Comparison of ENCODE assay signal across 20 cellular contexts in the genomic region with DNA sequence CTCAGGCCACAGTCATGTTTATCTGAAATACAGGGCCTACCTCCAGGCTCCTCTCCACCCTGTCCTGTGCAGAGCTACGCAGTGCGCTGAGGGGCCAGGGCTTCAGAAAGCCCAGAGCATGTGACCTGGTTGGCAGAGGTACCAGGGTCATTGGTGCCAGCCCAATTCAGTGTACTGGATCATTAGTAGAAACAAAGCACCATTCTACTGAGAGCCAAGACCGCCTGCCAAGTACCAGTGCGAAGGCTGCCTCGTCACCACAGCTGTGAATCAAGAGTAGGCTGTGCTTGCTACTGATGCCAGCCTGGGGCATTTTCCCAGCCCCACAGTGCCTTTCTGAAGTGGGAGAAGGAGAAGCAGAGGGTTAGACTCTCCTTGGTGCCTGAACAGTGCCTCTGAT. TPM values are rescaled to one million over a fixed set of nuclear protein-coding genes. Genes with fewer than 3 reads are reported as not detected.
DNase-seq lines count a peak whose midpoint lies in the region; ATAC-seq and TF ChIP-seq lines count a peak whose summit lies in the region.
"Had no signal": no experiment of that assay in that cellular context is flagged by ENCODE, and none has a peak within 500 bp of the region (broad histone marks: within the 10 kb centered on the region; RNA-seq: fewer than 3 reads in every experiment).

No MANE protein-coding gene starts in this region.

- peak overlapping the region; percentile 60 to 90 (median 77) for H3K27ac ChIP-seq in tibial nerve
- H3K27ac ChIP-seq: 22Rv1 had no signal

- TF ChIP-seq EP300 in tibial nerve (IDR thresholded peaks at IDR 0.05): peak; percentile 42 to 93

- H3K36me3 ChIP-seq in tibial nerve: no peaks in the 10 kb centered on the region
- H3K36me3 ChIP-seq: esophagus squamous epithelium had no signal

- intact Hi-C loops in cardiac septum (cut with DNase I): loop anchor here (5.0 kb wide), 1 partner anchor 60 kb away; the partner anchor contains the start of gene C1orf198

- peaks cover 0 to under 1% (median 0%) of the 10 kb centered on the region in 4 donors for H3K9me3 ChIP-seq in tibial nerve

- no peaks in the 10 kb centered on the region for H3K27me3 ChIP-seq in tibial nerve
- H3K27me3 ChIP-seq: esophagus squamous epithelium, stomach had no signal

- WGBS in tibial nerve, 2 donors: 51 to 66% methylated on average over 5 of the region's 5 CpGs

- no peak overlapping the region for H3K4me3 ChIP-seq in tibial nerve
- H3K4me3 ChIP-seq: esophagus squamous epithelium, stomach had no signal

- ATAC-seq in GM21423 (IDR thresholded peaks at IDR 0.05; ENCODE audit: unreplicated experiment) (no peak), HG03521 (IDR thresholded peaks at IDR 0.05; ENCODE audit: unreplicated experiment) (no peak)

- H3K4me1 ChIP-seq in tibial nerve: peaks cover 0 to 35% (median 14%) of the 10 kb centered on the region in 4 donors

- no peak for TF ChIP-seq CTCF in tibial nerve (IDR thresholded peaks at IDR 0.05)

- peak in 1 of 2 donors; percentile 23 for TF ChIP-seq POLR2A in tibial nerve (IDR thresholded peaks at IDR 0.05)

- DNase-seq in NCI-H2196 (lab: John Stamatoyannopoulos, UW; ENCODE audit: unreplicated experiment): peak; percentile 19
- DNase-seq in NCI-H2196 treated with DMSO at 0.1 percent for 48 hours (lab: John Stamatoyannopoulos, UW; ENCODE audit: unreplicated experiment): no peak
- peak; percentile 86 for DNase-seq in cardiac septum (ENCODE audit: low spot score)
- peak; percentile 94 for DNase-seq in occipital lobe (lab: John Stamatoyannopoulos, UW)
- peak in 1 of 2 donors; percentile 35 for DNase-seq in tibial nerve (ENCODE audit: low spot score in 2 of 2)
- DNase-seq in T-helper 9 cell: no peak
- DNase-seq: activated CD4-positive, alpha-beta T cell treated with anti-CD3 and anti-CD28 coated beads, Interleukin-2, amount 10 ng/mL, durations not matched to agents 7 days and 5 days; activated T-cell treated with anti-CD3 and anti-CD28 coated beads, Interleukin-2, amount 50 U/mL, for 48 hours; dermis blood vessel endothelial cell; esophagus squamous epithelium; GOT3; NCI-H2081 treated with DMSO at 0.1 percent for 48 hours; NK-92 treated with Interleukin-12 subunit alpha and Interleukin-12 subunit beta, amount 100 ng/mL, for 24 hours; SIG-M5; stimulated activated CD4-positive, alpha-beta T cell treated with anti-CD3 and anti-CD28 coated beads, Interleukin-12 subunit alpha, Interleukin-12 subunit beta, amount 100 ng/mL, for 4 hours; stomach; T1000 had no signal

RNA-seq across cellular contexts. Expression of gene CAPN9, which starts 59.8 kb away (rescaled TPM):
- total RNA-seq in cardiac septum (0.38 TPM), occipital lobe (0.16 TPM), tibial nerve (10 to 100 TPM in 1 of 4 donors, not detected in 3; 13.1 TPM)
- total RNA-seq: activated CD4-positive, alpha-beta T cell treated with anti-CD3 and anti-CD28 coated beads, Interleukin-2, amount 10 ng/mL, durations not matched to agents 7 days and 5 days; dermis blood vessel endothelial cell had no signal

Comparison
In these comparisons a context has a peak if more than half of its experiments do, and no peak if none do; other contexts are left out.
1. DNase-seq: peak in NCI-H2196 (single experiment), cardiac septum (single experiment) and occipital lobe (single experiment); none in NCI-H2196 treated with DMSO at 0.1 percent for 48 hours (single experiment) and T-helper 9 cell (single experiment).